Comparison of ENCODE assay signal across 2 cellular contexts in genomic region chr11:119455708-119456107, GRCh38. TPM values are rescaled to one million over a fixed set of nuclear protein-coding genes. Genes with fewer than 3 reads are reported as not detected.
"Had no signal": no experiment of that assay in that cellular context is flagged by ENCODE, and none has a peak within 500 bp of the region (broad histone marks: within the 10 kb centered on the region; RNA-seq: fewer than 3 reads in every experiment).

No MANE protein-coding gene starts in this region.

RNA-seq across cellular contexts. Expression of gene THY1, which starts 32.7 kb away (rescaled TPM):
- total RNA-seq: activated CD8-positive, alpha-beta T cell treated with anti-CD3 and anti-CD28 coated beads, Interleukin-2, amount 10 ng/mL, durations not matched to agents 7 days and 5 days; activated naive CD8-positive, alpha-beta T cell treated with anti-CD3 and anti-CD28 coated beads, Interleukin-2, amount 10 ng/mL, durations not matched to agents 7 days and 5 days had no signal
